8 cellular contexts compared by ENCODE assay signal in the genomic region with DNA sequence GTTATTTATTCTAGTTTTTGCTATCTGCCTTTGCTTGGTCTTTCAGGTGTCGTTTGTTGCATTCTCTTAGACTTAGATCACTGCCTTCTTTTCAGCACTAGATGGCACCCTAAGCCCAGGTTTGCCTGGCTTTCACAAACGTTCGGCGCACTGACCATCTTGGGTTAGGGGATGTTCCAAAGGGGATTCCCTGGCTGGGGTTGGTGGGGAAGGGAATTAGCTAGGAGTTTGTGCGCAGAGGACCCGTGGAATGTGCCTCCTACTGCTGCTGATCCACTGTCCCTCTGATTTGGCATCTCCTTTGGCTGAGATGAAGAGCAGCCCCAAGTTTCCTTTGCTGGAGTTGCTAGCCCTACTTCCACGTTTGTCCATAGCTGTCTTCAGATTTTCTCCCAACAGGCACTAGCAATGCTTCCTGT. TPM values are rescaled to one million over a fixed set of nuclear protein-coding genes. Genes with fewer than 3 reads are reported as not detected.
A peak's percentile ranks its signal among the peaks of the same experiment; 100 is the strongest.
DNase-seq lines count a peak whose midpoint lies in the region; ATAC-seq and TF ChIP-seq lines count a peak whose summit lies in the region.

No MANE protein-coding gene starts in this region.

- intact Hi-C loops in CD4-positive, alpha-beta T cell (cut with DNase I, micrococcal nuclease), result loop anchor here (1.0 to 10.0 kb wide), 3 partner anchors 247 to 284 kb away; no protein-coding TSS in a partner anchor
- intact Hi-C loops in adrenal gland (cut with DNase I), result no loop called here

- H3K27me3 Mint-ChIP-seq in CD4-positive, alpha-beta T cell, result no peaks in the 10 kb centered on the region

- peaks cover 22% of the 10 kb centered on the region for H3K4me1 Mint-ChIP-seq in CD4-positive, alpha-beta T cell (ENCODE audit: low read depth)

- H3K27me3 ChIP-seq in CD4-positive, alpha-beta T cell (ENCODE audit: control insufficient read depth, insufficient read depth, low read length), result no peaks in the 10 kb centered on the region
- H3K27me3 ChIP-seq in RWPE2 (ENCODE audit: insufficient read depth, poor library complexity, severe bottlenecking), result no peaks in the 10 kb centered on the region
- H3K27me3 ChIP-seq in adrenal gland, result no peaks in the 10 kb centered on the region

- CTCF ChIA-PET in CD4-positive, alpha-beta T cell (lab: Charles Lee), result interaction anchor here (1.1 to 1.6 kb wide), 2 partner anchors 21 to 30 kb away, joined by 3 to 5 read pairs; no protein-coding TSS in a partner anchor

- H3K27ac Mint-ChIP-seq in CD4-positive, alpha-beta T cell, result no peak overlapping the region

- ATAC-seq in CD4-positive, alpha-beta T cell (ENCODE audit: poor library complexity), result peak; percentile 57
- ATAC-seq in GM19351 (IDR thresholded peaks at IDR 0.05; ENCODE audit: unreplicated experiment) (peak; percentile 88), RWPE2 (ENCODE audit: low read depth) (peak; percentile 81)

- TF ChIP-seq CTCF in CD4-positive, alpha-beta T cell (IDR thresholded peaks at IDR 0.05), result peak; percentile 72
- TF ChIP-seq CTCF in RWPE2 (IDR thresholded peaks at IDR 0.05; ENCODE audit: poor library complexity, severe bottlenecking), result peak; percentile 88
- TF ChIP-seq CTCF in adrenal gland (IDR thresholded peaks at IDR 0.05), result peak; percentile 30 to 79 (median 68)

- DNase-seq in CD4-positive, alpha-beta T cell, result peak in 8 of 10 experiments; percentile 1 to 29 (median 10)
- DNase-seq in KG1 (lab: John Stamatoyannopoulos, UW), result peak; percentile 18
- no peak for DNase-seq in RWPE2 (ENCODE audit: low spot score)
- peak; percentile 35 to 64 (median 45) for DNase-seq in adrenal gland
- peak; percentile 19 for DNase-seq in hepatic stellate cell (ENCODE audit: low spot score)
- DNase-seq in stimulated activated CD4-positive, alpha-beta T cell treated with anti-CD3 and anti-CD28 coated beads, Interleukin-12 subunit alpha, Interleukin-12 subunit beta, amount 100 ng/mL, for 48 hours (ENCODE audit: low read depth in 2 of 3, low spot score in 1 of 3), result peak in 2 of 3 donors; percentile 14 to 16
- DNase-seq in DMS79 treated with DMSO at 0.1 percent for 48 hours (lab: John Stamatoyannopoulos, UW), result no peak

- POLR2A ChIA-PET in CD4-positive, alpha-beta T cell (lab: Charles Lee), result no interaction called here

- H3K4me3 Mint-ChIP-seq in CD4-positive, alpha-beta T cell, result no peak overlapping the region

- 23 to 47% (median 46%) methylated on average over 6 to 7 of the region's 7 CpGs for WGBS in adrenal gland, 4 donors

- H3K4me1 ChIP-seq in RWPE2 (ENCODE audit: insufficient read depth, poor library complexity, severe bottlenecking), result no peaks in the 10 kb centered on the region
- peaks cover 6 to 12% of the 10 kb centered on the region in 2 donors for H3K4me1 ChIP-seq in adrenal gland (replicated peaks in 1 of 2)

- H3K9me3 Mint-ChIP-seq in CD4-positive, alpha-beta T cell, result peaks cover 4% of the 10 kb centered on the region

- no peaks in the 10 kb centered on the region for H3K9me3 ChIP-seq in CD4-positive, alpha-beta T cell (ENCODE audit: control insufficient read depth, low read length)
- H3K9me3 ChIP-seq in RWPE2 (ENCODE audit: severe bottlenecking), result no peaks in the 10 kb centered on the region
- peaks cover 0 to 9% (median 0%) of the 10 kb centered on the region in 3 donors for H3K9me3 ChIP-seq in adrenal gland (replicated peaks in 1 of 3)

- no peak overlapping the region for H3K27ac ChIP-seq in CD4-positive, alpha-beta T cell (ENCODE audit: low read depth, low read length)
- no peak overlapping the region for H3K27ac ChIP-seq in RWPE2 (ENCODE audit: poor library complexity, severe bottlenecking)
- no peak overlapping the region for H3K27ac ChIP-seq in adrenal gland

- H3K4me3 ChIP-seq in RWPE2 (ENCODE audit: severe bottlenecking) (no peak overlapping the region), adrenal gland (peak overlapping the region in 1 of 4 donors; percentile 33)

- TF ChIP-seq POLR2A in adrenal gland (IDR thresholded peaks at IDR 0.05), result no peak

- H3K36me3 ChIP-seq in RWPE2 (ENCODE audit: low read depth) (0 out of 2 replicates have a peak, but pooled peaks cover 3% of the 10 kb centered on the region), adrenal gland (replicated peaks in 1 of 2) (no peaks in the 10 kb centered on the region)

- H3K36me3 Mint-ChIP-seq in CD4-positive, alpha-beta T cell (ENCODE audit: low read depth), result peaks cover 80% of the 10 kb centered on the region

RNA-seq across cellular contexts. Expression of a gene that starts 33.9 kb away (rescaled TPM):
- 10 to 100 TPM; 15.5 to 15.8 TPM for total RNA-seq in CD4-positive, alpha-beta T cell
- total RNA-seq in adrenal gland, result 10 to 100 TPM; 13.4 to 65.3 (median 43.4) TPM
- polyA plus RNA-seq in adrenal gland, result 100 to 1,000 TPM in 1 of 3 donors, 10 to 100 TPM in 2; 28.6 to 148 (median 35.2) TPM

Comparison
In these comparisons a context has a peak if more than half of its experiments do, and no peak if none do; other contexts are left out.
1. DNase-seq: peak in CD4-positive, alpha-beta T cell (8 of 10), KG1 (single experiment), adrenal gland (7 of 7), hepatic stellate cell (single experiment) and stimulated activated CD4-positive, alpha-beta T cell treated with anti-CD3 and anti-CD28 coated beads, Interleukin-12 subunit alpha, Interleukin-12 subunit beta, amount 100 ng/mL, for 48 hours (2 of 3); none in RWPE2 (single experiment) and DMS79 treated with DMSO at 0.1 percent for 48 hours (single experiment).
2. intact Hi-C loops: an anchor here in CD4-positive, alpha-beta T cell (1.0 to 10.0 kb wide); none called in adrenal gland.
3. Peak in every context shown above with its lines, with median percentiles within 50 percentile points of each other: ATAC-seq and CTCF ChIP-seq.